In the genomic region with DNA sequence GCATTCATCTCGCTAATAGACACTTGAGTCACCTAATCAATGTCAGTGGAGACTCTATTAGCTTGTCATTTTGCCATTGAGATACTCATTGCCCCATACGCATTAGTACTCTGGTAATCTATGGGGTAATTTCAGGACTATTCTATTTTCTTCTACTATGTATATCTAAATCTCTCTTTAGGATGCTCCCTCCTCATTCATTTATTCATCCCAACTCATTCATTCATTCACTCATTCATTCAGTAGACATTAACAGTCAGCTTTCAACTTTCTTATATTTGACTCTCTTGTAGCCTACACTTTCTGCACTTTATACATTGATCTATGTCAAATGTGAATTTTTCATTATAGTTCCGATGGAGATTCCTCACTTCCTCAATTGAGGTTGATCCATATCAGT, we compare ENCODE assay signal across 33 cellular contexts.
"Had no signal": no experiment of that assay in that cellular context is flagged by ENCODE, and none has a peak within 500 bp of the region (broad histone marks: within the 10 kb centered on the region; RNA-seq: fewer than 3 reads in every experiment).

No MANE protein-coding gene starts in this region.

- H3K27ac ChIP-seq: adrenal gland, body of pancreas, brain microvascular endothelial cell, breast epithelium, VCaP had no signal

- DNase-seq: activated B cell treated with CpG ODN at 0.5 μM for 24 hours; activated CD4-positive, alpha-beta memory T cell treated with anti-CD3 and anti-CD28 coated beads for 36 hours; activated CD4-positive, alpha-beta T cell treated with anti-CD3 and anti-CD28 coated beads for 4 hours; activated CD4-positive, alpha-beta T cell treated with anti-CD3 and anti-CD28 coated beads, Interleukin-2, amount 10 ng/mL, durations not matched to agents 24 days and 14 days; activated CD4-positive, alpha-beta T cell treated with anti-CD3 and anti-CD28 coated beads, Interleukin-2, amount 50 U/mL, for 1 hour; activated CD4-positive, alpha-beta T cell treated with anti-CD3 and anti-CD28 coated beads, Interleukin-2, amount 50 U/mL, for 4 hours; activated CD4-positive, CD25-positive, alpha-beta regulatory T cell treated with anti-CD3 and anti-CD28 coated beads, Interleukin-2, amount 50 U/mL, for 72 hours; activated CD8-positive, alpha-beta memory T cell treated with anti-CD3 and anti-CD28 coated beads, Interleukin-2, amount 50 U/mL, for 4 hours; activated CD8-positive, alpha-beta T cell treated with anti-CD3 and anti-CD28 coated beads for 36 hours; activated effector memory CD4-positive, alpha-beta T cell treated with anti-CD3 and anti-CD28 coated beads, Interleukin-2, amount 50 U/mL, for 16 hours; activated gamma-delta T cell treated with Interleukin-2 at 50 U/mL for 16 hours; activated naive CD4-positive, alpha-beta T cell; activated naive CD4-positive, alpha-beta T cell treated with anti-CD3 and anti-CD28 coated beads for 36 hours; activated naive CD4-positive, alpha-beta T cell treated with anti-CD3 and anti-CD28 coated beads, Interleukin-2, amount 50 U/mL, for 16 hours; activated naive CD8-positive, alpha-beta T cell treated with anti-CD3 and anti-CD28 coated beads for 36 hours; activated T-cell treated with anti-CD3 and anti-CD28 coated beads for 4 hours; activated T-cell treated with anti-CD3 and anti-CD28 coated beads, Interleukin-2, amount 50 U/mL, for 1 hour; activated T-cell treated with anti-CD3 and anti-CD28 coated beads, Interleukin-2, amount 50 U/mL, for 4 hours; activated T-cell treated with anti-CD3 and anti-CD28 coated beads, Interleukin-2, amount 50 U/mL, for 72 hours; adrenal gland; amniotic stem cell; aorta; body of pancreas; brain microvascular endothelial cell; central memory CD4-positive, alpha-beta T cell; T-helper 2 cell; T-helper 9 cell had no signal

- H3K4me1 ChIP-seq: body of pancreas, breast epithelium had no signal

- H3K9me3 ChIP-seq: adrenal gland, breast epithelium had no signal

- FAIRE-seq: astrocyte, TTC549 had no signal

- ATAC-seq: activated CD8-positive, alpha-beta T cell treated with anti-CD3 and anti-CD28 coated beads for 36 hours; activated naive CD4-positive, alpha-beta T cell treated with anti-CD3 and anti-CD28 coated beads, Interleukin-2, amount 50 U/mL, for 72 hours; activated T-cell treated with anti-CD3 and anti-CD28 coated beads, Interleukin-2, amount 50 U/mL, for 4 hours; activated T-cell treated with anti-CD3 and anti-CD28 coated beads, Interleukin-2, amount 50 U/mL, for 72 hours; activated T-helper 17 cell treated with anti-CD3 and anti-CD28 coated beads, Interleukin-2, amount 50 U/mL, for 72 hours; body of pancreas had no signal

- H3K4me3 ChIP-seq: adrenal gland, body of pancreas, breast epithelium had no signal

- H3K27me3 ChIP-seq: adrenal gland, body of pancreas, brain microvascular endothelial cell, breast epithelium had no signal

- H3K36me3 ChIP-seq: adrenal gland, brain microvascular endothelial cell, breast epithelium had no signal
